ENCODE assay signal across 18 cellular contexts in genomic region chr6:124970243-124970642, GRCh38. TPM values are rescaled to one million over a fixed set of nuclear protein-coding genes. Genes with fewer than 3 reads are reported as not detected.
DNase-seq lines count a peak whose midpoint lies in the region; ATAC-seq and TF ChIP-seq lines count a peak whose summit lies in the region.
"Had no signal": no experiment of that assay in that cellular context is flagged by ENCODE, and none has a peak within 500 bp of the region (broad histone marks: within the 10 kb centered on the region; RNA-seq: fewer than 3 reads in every experiment).

No MANE protein-coding gene starts in this region.

- in situ Hi-C loops in IMR-90 (cut with MboI; ENCODE audit: low sequenced_read_pairs), result loop anchor here (25.0 kb wide), 1 partner anchor 142 kb away; no protein-coding TSS in a partner anchor

- 74% methylated on average over 5 of the region's 5 CpGs; no CpG with 5 or more reads in 1 of the 2 experiments for WGBS in IMR-90 (ENCODE audit: extremely low coverage in 2 of 2, insufficient read length in 1 of 2), 2 experiments
- 81 to 91% (median 86%) methylated on average over 5 of the region's 5 CpGs for WGBS in psoas muscle, 3 donors

- dilution Hi-C loops in IMR-90 (cut with HindIII; ENCODE audit: low sequenced_read_pairs, unreplicated experiment), result no loop called here

- no peak overlapping the region for H4K8ac ChIP-seq in IMR-90 (ENCODE audit: low read depth in 2 of 2, low read length in 2 of 2)

- H3K9me1 ChIP-seq in IMR-90 (ENCODE audit: insufficient read depth, low read length), result no peaks in the 10 kb centered on the region; the same call in 1 of the 2 replicates

- H2AK5ac ChIP-seq in IMR-90 (ENCODE audit: low read depth, low read length), result no peak overlapping the region

- no peak overlapping the region for H2AFZ ChIP-seq in IMR-90 (replicated peaks; ENCODE audit: low read length, poor library complexity)

- H4K91ac ChIP-seq in IMR-90 (ENCODE audit: insufficient read depth, low read depth, low read length), result no peak overlapping the region

- ATAC-seq in IMR-90 (ENCODE audit: low read depth) (no peak), psoas muscle (peak in 2 of 4 donors; percentile 28 to 36), GM21529 (IDR thresholded peaks at IDR 0.05; ENCODE audit: unreplicated experiment) (no peak), HG02610 (IDR thresholded peaks at IDR 0.05; ENCODE audit: unreplicated experiment) (no peak)
- ATAC-seq: CD8-positive, alpha-beta T cell had no signal

- H3K36me3 ChIP-seq in IMR-90 (ENCODE audit: control insufficient read depth, insufficient read depth, low read length), result peaks cover 8% of the 10 kb centered on the region
- H3K36me3 ChIP-seq in psoas muscle (ENCODE audit: insufficient read depth in 1 of 2, low read depth in 1 of 2), result peaks cover 0 to 22% of the 10 kb centered on the region in 2 donors
- H3K36me3 ChIP-seq: HAP-1 had no signal

- no peak for TF ChIP-seq POLR2A in IMR-90 (IDR thresholded peaks at IDR 0.05; ENCODE audit: low read depth, low read length)

- no peak overlapping the region; the same call in 1 of the 2 replicates for H3K18ac ChIP-seq in IMR-90 (ENCODE audit: low read depth, low read length)

- no peak overlapping the region for H2BK15ac ChIP-seq in IMR-90 (ENCODE audit: low read depth, low read length)

- peaks cover 42 to 67% of the 10 kb centered on the region in 2 experiments for H3K79me1 ChIP-seq in IMR-90 (ENCODE audit: low read depth in 1 of 2, low read length in 2 of 2)

- H2BK5ac ChIP-seq in IMR-90 (ENCODE audit: low read depth, low read length, poor library complexity, severe bottlenecking), result no peak overlapping the region

- H3K9ac ChIP-seq in IMR-90 (ENCODE audit: low read depth, low read length), result no peak overlapping the region

- no peak overlapping the region for H3K23ac ChIP-seq in IMR-90 (ENCODE audit: low read depth, low read length)

- H3K4me1 ChIP-seq in IMR-90 (ENCODE audit: control insufficient read depth, insufficient read depth, low read length), result peaks cover 9% of the 10 kb centered on the region; the same call in 1 of the 2 replicates
- H3K4me1 ChIP-seq in psoas muscle, result peaks cover 57% of the 10 kb centered on the region
- H3K4me1 ChIP-seq: HAP-1 had no signal

- no peak overlapping the region for H2BK20ac ChIP-seq in IMR-90 (ENCODE audit: low read depth, low read length)

- H3K27ac ChIP-seq in IMR-90 (ENCODE audit: insufficient read depth, low read length), result no peak overlapping the region
- H3K27ac ChIP-seq in psoas muscle, result peak overlapping the region; percentile 96
- H3K27ac ChIP-seq: SJSA1 had no signal

- no TSS peak for BruUV-seq in IMR-90 (replicated peaks; lab: Mats Ljungman, UMichigan)

- peak; percentile 36 for DNase-seq in AG10803 (ENCODE audit: low read depth)
- peak; percentile 59 for DNase-seq in IMR-90
- peak; percentile 81 for DNase-seq in fibroblast of mammary gland (ENCODE audit: low read depth)
- no peak for DNase-seq in psoas muscle
- DNase-seq in NK-92 treated with Interleukin-12 subunit alpha and Interleukin-12 subunit beta, amount 100 ng/mL, for 24 hours (lab: John Stamatoyannopoulos, UW), result no peak
- no peak for DNase-seq in D341Med (ENCODE audit: low spot score)
- DNase-seq: CD8-positive, alpha-beta T cell; DMS153; EL; NCI-H1048; NCI-H1694 treated with DMSO at 0.1 percent for 48 hours; NCI-H345; NCI-H526 treated with DMSO at 0.1 percent for 48 hours had no signal

- no peak overlapping the region for H4K5ac ChIP-seq in IMR-90 (ENCODE audit: low read depth, low read length)

- POLR2A ChIA-PET in IMR-90 (lab: Charles Lee; ENCODE audit: unreplicated experiment), result no interaction called here

- peaks cover 30% of the 10 kb centered on the region; the same call in 1 of the 2 replicates for H4K20me1 ChIP-seq in IMR-90 (ENCODE audit: insufficient read depth, low read length)

- H2BK120ac ChIP-seq in IMR-90 (ENCODE audit: low read depth, low read length), result no peak overlapping the region

- intact Hi-C loops in IMR-90 (cut with micrococcal nuclease), result no loop called here
- intact Hi-C loops in psoas muscle (cut with DNase I), result no loop called here

- CTCF ChIA-PET in IMR-90 (lab: Yijun Ruan, JAX), result no interaction called here

- no peak for TF ChIP-seq RAD21 in IMR-90 (IDR thresholded peaks at IDR 0.05; ENCODE audit: low read length)

- TF ChIP-seq CTCF in AG10803 (conservative IDR thresholded peaks at IDR 0.05; ENCODE audit: low read length) (no peak), IMR-90 (conservative IDR thresholded peaks at IDR 0.05; ENCODE audit: low read depth, low read length) (no peak), fibroblast of mammary gland (conservative IDR thresholded peaks at IDR 0.05; ENCODE audit: control insufficient read depth, insufficient read depth, low read depth, low read length) (no peak), psoas muscle (IDR thresholded peaks at IDR 0.05) (no peak)

- H2AK9ac ChIP-seq in IMR-90 (replicated peaks; ENCODE audit: low read depth, low read length, poor library complexity), result no peak overlapping the region

- H3K27me3 ChIP-seq in IMR-90 (ENCODE audit: control insufficient read depth, insufficient read depth, low read length) (no peaks in the 10 kb centered on the region), psoas muscle (ENCODE audit: insufficient read depth in 3 of 3, low read length in 2 of 3) (no peaks in the 10 kb centered on the region)
- H3K27me3 ChIP-seq: SJSA1 had no signal

- peak overlapping the region; percentile 2; the same call in 1 of the 2 replicates for H3K4me2 ChIP-seq in IMR-90 (ENCODE audit: low read depth, low read length)

- no peak overlapping the region for H3K56ac ChIP-seq in IMR-90 (ENCODE audit: extremely low read depth, insufficient read depth, low read length)

- H3K9me3 ChIP-seq in IMR-90 (ENCODE audit: control insufficient read depth, insufficient read depth, low read length) (no peaks in the 10 kb centered on the region), psoas muscle (no peaks in the 10 kb centered on the region)
- H3K9me3 ChIP-seq: HAP-1, SJSA1 had no signal

- no peak overlapping the region; the same call in 1 of the 2 replicates for H3K14ac ChIP-seq in IMR-90 (replicated peaks; ENCODE audit: low read depth, low read length)

- no peak overlapping the region for H3K4me3 ChIP-seq in AG10803 (ENCODE audit: low read length)
- no peak overlapping the region for H3K4me3 ChIP-seq in IMR-90 (ENCODE audit: insufficient read depth, low read depth, low read length)
- H3K4me3 ChIP-seq in fibroblast of mammary gland (ENCODE audit: control insufficient read depth, low read depth, low read length), result no peak overlapping the region
- H3K4me3 ChIP-seq in psoas muscle, result no peak overlapping the region
- H3K4me3 ChIP-seq: HAP-1, SJSA1 had no signal

- no peak overlapping the region for H3K4ac ChIP-seq in IMR-90 (ENCODE audit: low read depth, low read length)

TF ChIP-seq in IMR-90, 13 proteins besides CTCF, POLR2A, EP300 and RAD21:
- peak; percentile 23; the same call in 1 of the 2 replicates for TF ChIP-seq CEBPB (IDR thresholded peaks at IDR 0.05; ENCODE audit: low read depth, low read length)
- 0 out of 2 replicates have a peak, but pooled peaks have one; percentile 12 for TF ChIP-seq MXI1 (IDR thresholded peaks at IDR 0.05; ENCODE audit: borderline replicate concordance, low read depth, low read length)
- no peak for TF ChIP-seq RCOR1 (IDR thresholded peaks at IDR 0.05; ENCODE audit: insufficient replicate concordance, low read length)

RNA-seq across cellular contexts. Expression of gene RNF217, which starts 8.0 kb away (rescaled TPM):
- total RNA-seq in IMR-90 (2012; rRNA removed), result 16.7 and 20.4 TPM in 2 replicates
- polyA plus RNA-seq in IMR-90 (2012; rRNA removed), result 11.7 TPM in 2 replicates
- polyA plus RNA-seq in IMR-90 (2012; cell fraction: cytosol; rRNA removed), result 2.5 and 2.7 TPM in 2 replicates
- polyA plus RNA-seq in IMR-90 (2012; cell fraction: nucleus; rRNA removed; ENCODE audit: low replicate concordance), result 7.8 and 59.2 TPM in 2 replicates
- 10 to 100 TPM; 11.5 to 22.5 (median 15.5) TPM for total RNA-seq in psoas muscle
- 1 to 10 TPM; 2.3 to 7.6 (median 2.9) TPM for polyA plus RNA-seq in psoas muscle
- total RNA-seq: B cell; CD8-positive, alpha-beta T cell had no signal

Comparison
In these comparisons a context has a peak if more than half of its experiments do, and no peak if none do; other contexts are left out.
1. DNase-seq: peak in AG10803 (single experiment), IMR-90 (single experiment) and fibroblast of mammary gland (single experiment); none in psoas muscle (0 of 2), NK-92 treated with Interleukin-12 subunit alpha and Interleukin-12 subunit beta, amount 100 ng/mL, for 24 hours (single experiment) and D341Med (single experiment).